Comparison of ENCODE assay signal across 20 cellular contexts in the genomic region with DNA sequence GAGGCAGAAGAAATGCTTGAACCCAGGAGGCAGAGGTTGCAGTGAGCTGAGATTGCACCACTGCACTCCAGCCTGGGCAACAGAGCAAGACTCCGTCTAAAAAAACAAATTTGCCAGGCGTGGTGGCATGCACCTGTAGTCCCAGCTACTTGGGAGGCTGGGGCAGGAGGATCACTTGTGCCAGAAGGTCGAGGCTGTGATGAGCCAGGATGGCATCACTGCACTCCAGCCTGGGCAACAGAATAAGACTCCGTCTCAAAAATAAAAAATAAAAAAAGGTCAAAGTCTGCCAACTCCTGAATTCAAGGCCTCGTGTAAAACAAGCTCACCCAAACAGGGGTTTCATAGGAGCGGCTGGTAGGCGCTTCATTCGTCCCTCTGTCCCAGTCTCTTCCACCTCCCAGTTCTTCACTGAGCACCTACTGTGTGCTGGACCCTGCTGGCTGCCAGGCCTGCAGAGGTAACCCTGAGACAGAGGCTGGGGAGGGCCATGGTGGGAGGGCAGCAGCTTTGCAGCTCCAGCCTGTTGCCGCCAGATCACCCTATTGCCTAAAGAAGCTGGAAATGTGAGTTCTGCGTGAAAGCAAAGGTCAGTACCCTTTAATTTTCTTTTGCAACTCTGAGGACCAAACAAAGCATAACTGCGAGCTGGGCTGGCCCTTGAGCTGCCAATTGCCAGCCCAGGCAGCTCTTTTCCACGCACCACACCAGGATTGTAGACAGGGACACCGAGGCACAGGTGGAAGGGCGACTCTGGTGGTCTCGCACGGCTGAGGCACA. TPM values are rescaled to one million over a fixed set of nuclear protein-coding genes. Genes with fewer than 3 reads are reported as not detected.
A peak's percentile ranks its signal among the peaks of the same experiment; 100 is the strongest.
DNase-seq lines count a peak whose midpoint lies in the region; ATAC-seq and TF ChIP-seq lines count a peak whose summit lies in the region.
"Had no signal": no experiment of that assay in that cellular context is flagged by ENCODE, and none has a peak within 500 bp of the region (broad histone marks: within the 10 kb centered on the region; RNA-seq: fewer than 3 reads in every experiment).

No MANE protein-coding gene starts in this region.

- H3K27ac Mint-ChIP-seq in stimulated activated memory B cell treated with anti-CD40 and anti-IgM and Interleukin-4, amounts not matched to agents 10 μg/mL and 1 μg/mL and 100 μg/mL, for 72 hours: peak overlapping the region; percentile 27
- no peak overlapping the region for H3K27ac Mint-ChIP-seq in type B pancreatic cell
- H3K27ac Mint-ChIP-seq in T-helper 17 cell: no peak overlapping the region
- H3K27ac Mint-ChIP-seq: CD4-positive, CD25-positive, alpha-beta regulatory T cell had no signal

- POLR2A ChIA-PET in HEK293 (lab: Yijun Ruan, JAX) (interaction anchor here (1.1 to 5.7 kb wide), 3 partner anchors 9 to 51 kb away, joined by 4 to 43 read pairs (median 5); a partner anchor contains a TSS), RWPE1 (lab: Yijun Ruan, JAX; ENCODE audit: low non-redundant PET) (no interaction called here)

- peak overlapping the region; percentile 40 to 65 for H3K9ac ChIP-seq in liver (ENCODE audit: low read depth in 1 of 2, low read length in 2 of 2)
- H3K9ac ChIP-seq: BLaER1, SK-N-SH had no signal

- peaks cover 44% of the 10 kb centered on the region for H3K4me1 Mint-ChIP-seq in stimulated activated memory B cell treated with anti-CD40 and anti-IgM and Interleukin-4, amounts not matched to agents 10 μg/mL and 1 μg/mL and 100 μg/mL, for 72 hours
- H3K4me1 Mint-ChIP-seq in type B pancreatic cell (ENCODE audit: unreplicated experiment): peaks cover 18% of the 10 kb centered on the region
- H3K4me1 Mint-ChIP-seq in T-helper 17 cell: peaks cover 16% of the 10 kb centered on the region

- CTCF ChIA-PET in HEK293 (lab: Yijun Ruan, JAX): interaction anchor here (0.6 to 5.9 kb wide), 5 partner anchors 13 to 190 kb away, joined by 3 to 46 read pairs (median 6); a partner anchor contains a TSS
- CTCF ChIA-PET in RWPE1 (lab: Yijun Ruan, JAX): interaction anchor here (1.1 kb wide), 1 partner anchor 186 kb away, joined by 4 read pairs; no protein-coding TSS in a partner anchor

- H3K4me1 ChIP-seq in HEK293 (ENCODE audit: control insufficient read depth, insufficient read depth, low read length): no peaks in the 10 kb centered on the region
- peaks cover 20 to 61% (median 44%) of the 10 kb centered on the region in 4 donors for H3K4me1 ChIP-seq in liver (ENCODE audit: control insufficient read depth in 4 of 4, insufficient read depth in 4 of 4, low read length in 3 of 4)

- no peaks in the 10 kb centered on the region for H3K27me3 ChIP-seq in liver (ENCODE audit: control insufficient read depth in 4 of 4, insufficient read depth in 4 of 4, low read length in 3 of 4)
- H3K27me3 ChIP-seq: BLaER1 had no signal

- TF ChIP-seq CTCF in HEK293 (tag by site-specific recombination; IDR thresholded peaks at IDR 0.05) (no peak), RWPE1 (conservative IDR thresholded peaks at IDR 0.05; ENCODE audit: low read depth) (no peak), liver (IDR thresholded peaks at IDR 0.05; ENCODE audit: low read depth, low read length, missing input control) (no peak), omental fat pad (IDR thresholded peaks at IDR 0.05) (no peak), type B pancreatic cell (conservative IDR thresholded peaks at IDR 0.05) (no peak)

- H3K9me3 ChIP-seq in HEK293 (ENCODE audit: control insufficient read depth, insufficient read depth, low read depth, low read length): no peaks in the 10 kb centered on the region
- H3K9me3 ChIP-seq in liver (ENCODE audit: control insufficient read depth in 4 of 4, low read length in 3 of 4): no peaks in the 10 kb centered on the region
- no peaks in the 10 kb centered on the region for H3K9me3 ChIP-seq in T-helper 17 cell (ENCODE audit: control insufficient read depth, low read length, poor library complexity, severe bottlenecking)
- H3K9me3 ChIP-seq: SK-N-SH had no signal

- no peaks in the 10 kb centered on the region for H3K36me3 Mint-ChIP-seq in stimulated activated memory B cell treated with anti-CD40 and anti-IgM and Interleukin-4, amounts not matched to agents 10 μg/mL and 1 μg/mL and 100 μg/mL, for 72 hours
- peaks cover 5% of the 10 kb centered on the region for H3K36me3 Mint-ChIP-seq in type B pancreatic cell
- peaks cover 2% of the 10 kb centered on the region for H3K36me3 Mint-ChIP-seq in T-helper 17 cell (ENCODE audit: low read depth)
- H3K36me3 Mint-ChIP-seq: CD4-positive, CD25-positive, alpha-beta regulatory T cell had no signal

- ATAC-seq in stimulated activated memory B cell treated with anti-CD40 and anti-IgM and Interleukin-4, amounts not matched to agents 10 μg/mL and 1 μg/mL and 100 μg/mL, for 72 hours: no peak
- ATAC-seq in omental fat pad (ENCODE audit: low FRiP score): no peak
- ATAC-seq in T-helper 17 cell: no peak
- ATAC-seq: HCT116 had no signal

- H3K27me3 Mint-ChIP-seq in stimulated activated memory B cell treated with anti-CD40 and anti-IgM and Interleukin-4, amounts not matched to agents 10 μg/mL and 1 μg/mL and 100 μg/mL, for 72 hours: no peaks in the 10 kb centered on the region
- H3K27me3 Mint-ChIP-seq in type B pancreatic cell (no peaks in the 10 kb centered on the region), T-helper 17 cell (peaks cover 24% of the 10 kb centered on the region)

- 39% methylated on average over 16 of the region's 16 CpGs for WGBS in liver

- no peak overlapping the region for H3K4me3 ChIP-seq in HEK293 (ENCODE audit: low read depth, low read length)
- no peak overlapping the region for H3K4me3 ChIP-seq in liver (ENCODE audit: low read depth in 1 of 3, low read length in 3 of 3)
- H3K4me3 ChIP-seq: BLaER1 had no signal

- TF ChIP-seq RAD21 in liver (IDR thresholded peaks at IDR 0.05): peak; percentile 27 to 52

- H3K4me3 Mint-ChIP-seq in stimulated activated memory B cell treated with anti-CD40 and anti-IgM and Interleukin-4, amounts not matched to agents 10 μg/mL and 1 μg/mL and 100 μg/mL, for 72 hours: no peak overlapping the region
- no peak overlapping the region for H3K4me3 Mint-ChIP-seq in type B pancreatic cell
- no peak overlapping the region for H3K4me3 Mint-ChIP-seq in T-helper 17 cell
- H3K4me3 Mint-ChIP-seq: CD4-positive, CD25-positive, alpha-beta regulatory T cell had no signal

- H3K36me3 ChIP-seq in HEK293 (ENCODE audit: control insufficient read depth in 2 of 2, insufficient read depth in 1 of 2, low read length in 2 of 2): peaks cover 0 to 8% of the 10 kb centered on the region in 2 experiments; a peak in 2 of 3 replicates
- no peaks in the 10 kb centered on the region for H3K36me3 ChIP-seq in liver (ENCODE audit: control insufficient read depth in 4 of 4, insufficient read depth in 3 of 4, low read depth in 1 of 4, low read length in 3 of 4)

- H3K27ac ChIP-seq in HEK293 (ENCODE audit: extremely low read depth, low read depth, low read length): no peak overlapping the region
- H3K27ac ChIP-seq in RWPE1: peak overlapping the region; percentile 50
- peak overlapping the region; percentile 82 to 85 for H3K27ac ChIP-seq in liver (ENCODE audit: low read depth in 1 of 2, low read length in 2 of 2)
- H3K27ac ChIP-seq: BLaER1 had no signal

- H3K9me3 Mint-ChIP-seq in stimulated activated memory B cell treated with anti-CD40 and anti-IgM and Interleukin-4, amounts not matched to agents 10 μg/mL and 1 μg/mL and 100 μg/mL, for 72 hours: no peaks in the 10 kb centered on the region
- H3K9me3 Mint-ChIP-seq in type B pancreatic cell: no peaks in the 10 kb centered on the region
- H3K9me3 Mint-ChIP-seq: CD4-positive, CD25-positive, alpha-beta regulatory T cell had no signal

- DNase-seq in RWPE1 (ENCODE audit: low spot score): no peak
- no peak for DNase-seq in omental fat pad (ENCODE audit: low spot score)
- no peak for DNase-seq in type B pancreatic cell (ENCODE audit: extremely low spot score, unreplicated experiment)
- no peak for DNase-seq in T-helper 17 cell
- DNase-seq: CD4-positive, CD25-positive, alpha-beta regulatory T cell; GOT3; KG1; MM.1S; NCI-H2029; NCI-H446 treated with DMSO at 0.1 percent for 48 hours; NCI-H526 treated with DMSO at 0.1 percent for 48 hours; RPMI8226; SK-N-SH; SW 1271 had no signal

TF ChIP-seq in HEK293, 187 proteins besides CTCF, POLR2A, EP300 and RAD21:
- TF ChIP-seq ZNF121 (tag by site-specific recombination; IDR thresholded peaks at IDR 0.05): peak; percentile 81
- no peak for TF ChIP-seq ZNF174 (tag by site-specific recombination; IDR thresholded peaks at IDR 0.05)

TF ChIP-seq in liver, 16 proteins besides CTCF, POLR2A, EP300 and RAD21 (continues in another document):
- TF ChIP-seq EGR1 (IDR thresholded peaks at IDR 0.05; ENCODE audit: low read depth in 2 of 2) (no peak), FOXA1 (IDR thresholded peaks at IDR 0.05) (no peak), HNF4G (IDR thresholded peaks at IDR 0.05) (peak; percentile 38), SP1 (IDR thresholded peaks at IDR 0.05) (peak; percentile 89), YY1 (IDR thresholded peaks at IDR 0.05) (peak; percentile 53), GABPA (IDR thresholded peaks at IDR 0.05 in 1 of 2, conservative IDR thresholded peaks at IDR 0.05 in 1 of 2) (no peak), JUND (IDR thresholded peaks at IDR 0.05) (peak; percentile 16 to 17), RXRA (IDR thresholded peaks at IDR 0.05) (peak; percentile 93 to 94), HNF4A (conservative IDR thresholded peaks at IDR 0.05) (peak; percentile 70 to 74), NR2F2 (IDR thresholded peaks at IDR 0.05) (peak; percentile 43), FOXA2 (IDR thresholded peaks at IDR 0.05) (no peak)
- TF ChIP-seq, protein P1, sequence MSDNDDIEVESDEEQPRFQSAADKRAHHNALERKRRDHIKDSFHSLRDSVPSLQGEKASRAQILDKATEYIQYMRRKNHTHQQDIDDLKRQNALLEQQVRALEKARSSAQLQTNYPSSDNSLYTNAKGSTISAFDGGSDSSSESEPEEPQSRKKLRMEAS (IDR thresholded peaks at IDR 0.05): peak; percentile 25

RNA-seq across cellular contexts. Expression of a gene that starts 15.3 kb away (rescaled TPM):
- total RNA-seq in liver (1,000 to 10,000 TPM in 1 of 2 donors, 100 to 1,000 TPM in 1; 998 to 1,767 TPM), omental fat pad (1,000 to 10,000 TPM; 1,543 to 2,117 (median 1,973) TPM), type B pancreatic cell (ENCODE audit: low replicate concordance) (2,337 and 2,431 TPM in 2 replicates), T-helper 17 cell (1,000 to 10,000 TPM; 3,215 to 3,260 TPM)
- 1,000 to 10,000 TPM in 1 of 2 donors, 100 to 1,000 TPM in 1; 580 to 1,370 TPM for polyA plus RNA-seq in liver

RNA-seq across cellular contexts. Expression of a gene that starts 45.7 kb away (rescaled TPM):
- total RNA-seq in liver (10 to 100 TPM in 1 of 2 donors, 1 to 10 TPM in 1; 1.8 to 21.9 TPM), omental fat pad (10 to 100 TPM in 2 of 4 donors, 1 to 10 TPM in 2; 4.4 to 11.0 (median 9.9) TPM), type B pancreatic cell (ENCODE audit: low replicate concordance) (41.4 and 47.9 TPM in 2 replicates), T-helper 17 cell (1 to 10 TPM in 1 of 2 donors, under 1 TPM in 1; 0.47 to 1.1 TPM)
- 1 to 10 TPM; 3.6 to 6.7 TPM for polyA plus RNA-seq in liver
- total RNA-seq: HT-29 had no signal

RNA-seq across cellular contexts. Expression of a gene that starts 59.3 kb away (rescaled TPM):
- total RNA-seq in liver: 1 to 10 TPM in 1 of 2 donors, under 1 TPM in 1; 0.98 to 2.5 TPM
- polyA plus RNA-seq in liver: 1 to 10 TPM in 1 of 2 donors, under 1 TPM in 1; 0.25 to 4.5 TPM
- 10 to 100 TPM; 11.6 to 33.1 (median 14.6) TPM for total RNA-seq in omental fat pad
- total RNA-seq in type B pancreatic cell (ENCODE audit: low replicate concordance): 2.9 and 5.1 TPM in 2 replicates
- total RNA-seq in T-helper 17 cell: 1 to 10 TPM; 2.8 to 4.4 TPM
